Comparison of ENCODE assay signal across 27 cellular contexts in genomic region chrX:109936598-109936997, GRCh38.
"Had no signal": no experiment of that assay in that cellular context is flagged by ENCODE, and none has a peak within 500 bp of the region (broad histone marks: within the 10 kb centered on the region; RNA-seq: fewer than 3 reads in every experiment).

No MANE protein-coding gene starts in this region.

- DNase-seq: activated CD4-positive, alpha-beta T cell treated with anti-CD3 and anti-CD28 coated beads for 36 hours; activated CD4-positive, CD25-positive, alpha-beta regulatory T cell; activated CD8-positive, alpha-beta T cell treated with anti-CD3 and anti-CD28 coated beads, Interleukin-2, amount 10 ng/mL, durations not matched to agents 7 days and 5 days; activated effector memory CD4-positive, alpha-beta T cell treated with anti-CD3 and anti-CD28 coated beads, Interleukin-2, amount 50 U/mL, for 16 hours; activated naive CD4-positive, alpha-beta T cell treated with anti-CD3 and anti-CD28 coated beads for 36 hours; activated naive CD8-positive, alpha-beta T cell treated with anti-CD3 and anti-CD28 coated beads for 36 hours; adrenal gland; central memory CD4-positive, alpha-beta T cell; heart left ventricle; left lung; mucosa of descending colon; right lobe of liver; small intestine; stimulated activated CD4-positive, alpha-beta T cell treated with anti-CD3 and anti-CD28 coated beads, Interleukin-1b, Interleukin-23, amount 100 ng/mL, for 48 hours; stimulated activated CD4-positive, alpha-beta T cell treated with anti-CD3 and anti-CD28 coated beads, Interleukin-4, amount 100 ng/mL, for 4 hours; stimulated activated CD8-positive, alpha-beta memory T cell treated with anti-CD3 and anti-CD28 coated beads, Interleukin-4, amount 100 ng/mL, for 48 hours; stomach; T-cell; thyroid gland; upper lobe of right lung had no signal

- H3K4me3 ChIP-seq: adrenal gland, ascending aorta, heart left ventricle, left lung, mucosa of descending colon, right lobe of liver, stomach, thyroid gland, upper lobe of right lung had no signal

- H3K36me3 Mint-ChIP-seq: activated naive CD8-positive, alpha-beta T cell treated with anti-CD3 and anti-CD28 coated beads for 36 hours; natural killer cell treated with Interleukin-12 subunit alpha and Interleukin-12 subunit beta and Interleukin-15 and Interleukin-18, amount 100 ng/mL, for 72 hours; stimulated activated memory B cell treated with anti-CD40 and anti-IgM and Interleukin-4, amounts not matched to agents 10 μg/mL and 1 μg/mL and 100 μg/mL, for 72 hours; T-cell had no signal

- H3K4me1 Mint-ChIP-seq: activated CD4-positive, alpha-beta T cell treated with anti-CD3 and anti-CD28 coated beads for 36 hours; activated naive CD8-positive, alpha-beta T cell treated with anti-CD3 and anti-CD28 coated beads for 36 hours; stimulated activated memory B cell treated with anti-CD40 and anti-IgM and Interleukin-4, amounts not matched to agents 10 μg/mL and 1 μg/mL and 100 μg/mL, for 72 hours; T-cell had no signal

- H3K9me3 ChIP-seq: adrenal gland, ascending aorta, heart left ventricle, left lung, mucosa of descending colon, right lobe of liver, stomach, thyroid gland, upper lobe of right lung had no signal

- H3K36me3 ChIP-seq: adrenal gland, ascending aorta, heart left ventricle, left lung, right lobe of liver, stomach, thyroid gland, upper lobe of right lung had no signal

- H3K27ac ChIP-seq: adrenal gland, ascending aorta, foreskin keratinocyte, heart left ventricle, left lung, right lobe of liver, stomach, thyroid gland, upper lobe of right lung had no signal

- H3K27ac Mint-ChIP-seq: activated CD4-positive, alpha-beta T cell treated with anti-CD3 and anti-CD28 coated beads for 36 hours; activated CD8-positive, alpha-beta T cell treated with anti-CD3 and anti-CD28 coated beads, Interleukin-2, amount 10 ng/mL, durations not matched to agents 7 days and 5 days; activated naive CD4-positive, alpha-beta T cell treated with anti-CD3 and anti-CD28 coated beads for 36 hours; activated naive CD8-positive, alpha-beta T cell treated with anti-CD3 and anti-CD28 coated beads for 36 hours; natural killer cell treated with Interleukin-12 subunit alpha and Interleukin-12 subunit beta and Interleukin-15 and Interleukin-18, amount 100 ng/mL, for 72 hours; stimulated activated memory B cell treated with anti-CD40 and anti-IgM and Interleukin-4, amounts not matched to agents 10 μg/mL and 1 μg/mL and 100 μg/mL, for 72 hours; T-cell; T-helper 2 cell treated with Interferon-gamma antibody and Interleukin-4, amounts not matched to agents 5 μg/mL and 100 μg/mL, for 36 hours had no signal

- ATAC-seq: activated CD4-positive, alpha-beta T cell treated with anti-CD3 and anti-CD28 coated beads for 36 hours; activated CD8-positive, alpha-beta T cell treated with anti-CD3 and anti-CD28 coated beads, Interleukin-2, amount 10 ng/mL, durations not matched to agents 7 days and 5 days; foreskin keratinocyte; left lung; mucosa of descending colon; natural killer cell treated with Interleukin-12 subunit alpha and Interleukin-12 subunit beta and Interleukin-15 and Interleukin-18, amount 100 ng/mL, for 72 hours; right lobe of liver; stimulated activated memory B cell treated with anti-CD40 and anti-IgM and Interleukin-4, amounts not matched to agents 10 μg/mL and 1 μg/mL and 100 μg/mL, for 72 hours; T-cell; upper lobe of right lung had no signal

- H3K27me3 ChIP-seq: ascending aorta, foreskin keratinocyte, thyroid gland, upper lobe of right lung had no signal

- H3K27me3 Mint-ChIP-seq: activated naive CD8-positive, alpha-beta T cell treated with anti-CD3 and anti-CD28 coated beads for 36 hours; stimulated activated memory B cell treated with anti-CD40 and anti-IgM and Interleukin-4, amounts not matched to agents 10 μg/mL and 1 μg/mL and 100 μg/mL, for 72 hours had no signal

- H3K4me1 ChIP-seq: adrenal gland, ascending aorta, foreskin keratinocyte, heart left ventricle, left lung, right lobe of liver, stomach, thyroid gland, upper lobe of right lung had no signal

- H3K4me3 Mint-ChIP-seq: activated CD4-positive, alpha-beta T cell treated with anti-CD3 and anti-CD28 coated beads for 36 hours; activated CD8-positive, alpha-beta T cell treated with anti-CD3 and anti-CD28 coated beads, Interleukin-2, amount 10 ng/mL, durations not matched to agents 7 days and 5 days; activated naive CD4-positive, alpha-beta T cell treated with anti-CD3 and anti-CD28 coated beads for 36 hours; activated naive CD8-positive, alpha-beta T cell treated with anti-CD3 and anti-CD28 coated beads for 36 hours; natural killer cell treated with Interleukin-12 subunit alpha and Interleukin-12 subunit beta and Interleukin-15 and Interleukin-18, amount 100 ng/mL, for 72 hours; stimulated activated memory B cell treated with anti-CD40 and anti-IgM and Interleukin-4, amounts not matched to agents 10 μg/mL and 1 μg/mL and 100 μg/mL, for 72 hours; T-cell; T-helper 2 cell treated with Interferon-gamma antibody and Interleukin-4, amounts not matched to agents 5 μg/mL and 100 μg/mL, for 36 hours had no signal

- H3K9me3 Mint-ChIP-seq: activated naive CD4-positive, alpha-beta T cell treated with anti-CD3 and anti-CD28 coated beads for 36 hours; activated naive CD8-positive, alpha-beta T cell treated with anti-CD3 and anti-CD28 coated beads for 36 hours; natural killer cell treated with Interleukin-12 subunit alpha and Interleukin-12 subunit beta and Interleukin-15 and Interleukin-18, amount 100 ng/mL, for 72 hours; stimulated activated memory B cell treated with anti-CD40 and anti-IgM and Interleukin-4, amounts not matched to agents 10 μg/mL and 1 μg/mL and 100 μg/mL, for 72 hours; T-cell; T-helper 2 cell treated with Interferon-gamma antibody and Interleukin-4, amounts not matched to agents 5 μg/mL and 100 μg/mL, for 36 hours had no signal

- FAIRE-seq: endothelial cell of umbilical vein, islet of Langerhans, small intestine had no signal
